9 cellular contexts compared by ENCODE assay signal in the genomic region with DNA sequence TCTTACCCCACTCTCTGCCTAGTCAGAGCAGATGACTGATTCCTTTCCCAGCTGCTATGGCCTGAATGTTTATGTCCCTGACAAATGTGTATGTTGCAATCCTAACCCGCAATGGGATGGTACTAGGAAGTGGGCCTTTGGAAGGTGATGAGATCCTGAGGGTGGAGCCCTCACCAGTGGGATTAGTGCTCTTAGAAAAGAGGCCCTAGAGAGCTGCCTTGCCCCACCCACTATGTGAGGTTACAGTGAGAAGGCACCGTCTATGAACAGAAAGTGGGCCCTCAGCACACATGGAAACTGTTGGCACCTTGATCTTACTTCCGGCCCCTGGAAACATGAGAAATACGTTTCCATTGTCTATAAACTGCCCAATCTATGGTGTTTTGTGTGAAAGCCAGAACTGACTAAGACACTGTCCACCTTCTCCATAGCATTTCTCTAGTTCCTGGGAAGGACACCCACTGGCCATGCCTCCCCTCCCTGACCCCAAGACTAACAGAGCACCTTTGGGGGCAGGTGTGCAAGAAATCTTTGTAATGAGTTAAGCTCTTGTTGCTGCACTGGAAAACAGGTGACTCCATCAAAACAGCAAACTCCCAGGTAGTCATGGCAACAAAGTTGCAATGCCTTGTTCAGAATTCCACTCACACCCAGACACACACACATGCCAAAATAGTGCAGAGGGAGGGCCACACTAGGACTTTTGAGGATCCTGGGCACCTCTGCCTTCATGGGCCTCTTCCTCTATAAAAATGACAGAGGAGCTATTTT. TPM values are rescaled to one million over a fixed set of nuclear protein-coding genes. Genes with fewer than 3 reads are reported as not detected.
DNase-seq lines count a peak whose midpoint lies in the region; ATAC-seq lines count a peak whose summit lies in the region.
"Had no signal": no experiment of that assay in that cellular context is flagged by ENCODE, and none has a peak within 500 bp of the region (broad histone marks: within the 10 kb centered on the region; RNA-seq: fewer than 3 reads in every experiment).

No MANE protein-coding gene starts in this region.

- H3K4me1 Mint-ChIP-seq in activated naive CD8-positive, alpha-beta T cell treated with anti-CD3 and anti-CD28 coated beads for 36 hours = peaks cover 17% of the 10 kb centered on the region
- peaks cover 13 to 22% (median 18%) of the 10 kb centered on the region in 7 donors for H3K4me1 Mint-ChIP-seq in naive thymus-derived CD4-positive, alpha-beta T cell

- H3K27me3 ChIP-seq in naive thymus-derived CD4-positive, alpha-beta T cell (ENCODE audit: control insufficient read depth in 2 of 2, insufficient read depth in 2 of 2, low read length in 2 of 2) = no peaks in the 10 kb centered on the region

- ATAC-seq in activated CD4-positive, CD25-positive, alpha-beta regulatory T cell treated with anti-CD3 and anti-CD28 coated beads, Interleukin-2, amount 50 U/mL, for 24 hours = peak; percentile 71 to 72
- peak; percentile 73 for ATAC-seq in naive thymus-derived CD4-positive, alpha-beta T cell
- ATAC-seq in HG03469 (IDR thresholded peaks at IDR 0.05; ENCODE audit: unreplicated experiment) = no peak
- no peak for ATAC-seq in HG03342 (IDR thresholded peaks at IDR 0.05; ENCODE audit: unreplicated experiment)

- no peaks in the 10 kb centered on the region for H3K9me3 ChIP-seq in naive thymus-derived CD4-positive, alpha-beta T cell (ENCODE audit: control insufficient read depth in 2 of 3, low read length in 3 of 3)

- no peaks in the 10 kb centered on the region for H3K36me3 Mint-ChIP-seq in activated naive CD8-positive, alpha-beta T cell treated with anti-CD3 and anti-CD28 coated beads for 36 hours
- H3K36me3 Mint-ChIP-seq in naive thymus-derived CD4-positive, alpha-beta T cell = peaks cover 0 to 1% (median 0%) of the 10 kb centered on the region in 5 donors

- no peak for DNase-seq in activated CD4-positive, CD25-positive, alpha-beta regulatory T cell treated with anti-CD3 and anti-CD28 coated beads, Interleukin-2, amount 50 U/mL, for 72 hours
- DNase-seq in NCI-H2196 treated with DMSO at 0.1 percent for 48 hours (lab: John Stamatoyannopoulos, UW; ENCODE audit: unreplicated experiment) (peak; percentile 9), G401 (ENCODE audit: low spot score) (no peak)
- DNase-seq in activated naive CD8-positive, alpha-beta T cell treated with anti-CD3 and anti-CD28 coated beads for 36 hours = peak; percentile 20
- peak in 8 of 9 donors; percentile 14 to 54 (median 28) for DNase-seq in naive thymus-derived CD4-positive, alpha-beta T cell

- H3K4me3 ChIP-seq in naive thymus-derived CD4-positive, alpha-beta T cell (ENCODE audit: low read length) = no peak overlapping the region

- peaks cover 2% of the 10 kb centered on the region for H3K9me3 Mint-ChIP-seq in activated naive CD8-positive, alpha-beta T cell treated with anti-CD3 and anti-CD28 coated beads for 36 hours
- peaks cover 0 to 3% (median 0%) of the 10 kb centered on the region in 11 donors for H3K9me3 Mint-ChIP-seq in naive thymus-derived CD4-positive, alpha-beta T cell

- H3K27ac Mint-ChIP-seq in activated naive CD8-positive, alpha-beta T cell treated with anti-CD3 and anti-CD28 coated beads for 36 hours = peak overlapping the region; percentile 79
- H3K27ac Mint-ChIP-seq in naive thymus-derived CD4-positive, alpha-beta T cell = peak overlapping the region in 7 of 9 donors; percentile 61 to 95 (median 83)
- H3K27ac Mint-ChIP-seq: B cell had no signal

- intact Hi-C loops in naive thymus-derived CD4-positive, alpha-beta T cell (cut with micrococcal nuclease) = loop anchor here (1.0 to 5.0 kb wide), 5 partner anchors 51 to 1288 kb away; partner anchors contain the start of genes PNRC1 (in 2 of the 2), MAP3K7 (in 1 of the 2) and UBE2J1 (in 1 of the 2)

- peaks cover 16 to 17% of the 10 kb centered on the region in 2 donors for H3K4me1 ChIP-seq in naive thymus-derived CD4-positive, alpha-beta T cell (ENCODE audit: control insufficient read depth in 2 of 2, insufficient read depth in 2 of 2, low read length in 2 of 2)

- no peaks in the 10 kb centered on the region for H3K36me3 ChIP-seq in naive thymus-derived CD4-positive, alpha-beta T cell (ENCODE audit: control insufficient read depth in 2 of 3, insufficient read depth in 3 of 3, low read length in 3 of 3)

- CTCF ChIA-PET in naive thymus-derived CD4-positive, alpha-beta T cell (lab: Charles Lee) = no interaction called here

- no peak overlapping the region for H3K27ac ChIP-seq in naive thymus-derived CD4-positive, alpha-beta T cell (ENCODE audit: low read depth, low read length)

- no peaks in the 10 kb centered on the region for H3K27me3 Mint-ChIP-seq in activated naive CD8-positive, alpha-beta T cell treated with anti-CD3 and anti-CD28 coated beads for 36 hours
- H3K27me3 Mint-ChIP-seq in naive thymus-derived CD4-positive, alpha-beta T cell = no peaks in the 10 kb centered on the region
- H3K27me3 Mint-ChIP-seq: B cell had no signal

- in situ Hi-C loops in G401 (cut with HindIII; ENCODE audit: low sequenced_read_pairs) = no loop called here

- no peak overlapping the region for H3K4me3 Mint-ChIP-seq in activated naive CD8-positive, alpha-beta T cell treated with anti-CD3 and anti-CD28 coated beads for 36 hours
- H3K4me3 Mint-ChIP-seq in naive thymus-derived CD4-positive, alpha-beta T cell = peak overlapping the region in 6 of 10 donors; percentile 4 to 60 (median 27)

- POLR2A ChIA-PET in naive thymus-derived CD4-positive, alpha-beta T cell (lab: Charles Lee) = interaction anchor here (0.6 to 0.7 kb wide), 2 partner anchors 34 to 218 kb away, joined by 3 read pairs; partner anchors contain the start of gene PNRC1

RNA-seq across cellular contexts. Expression of gene GABRR2, which starts 16.2 kb away (rescaled TPM):
- under 1 TPM in 1 of 2 experiments, not detected in 1; 0.12 TPM for total RNA-seq in activated naive CD8-positive, alpha-beta T cell treated with anti-CD3 and anti-CD28 coated beads for 36 hours
- total RNA-seq in naive thymus-derived CD4-positive, alpha-beta T cell = 1 to 10 TPM in 3 of 5 experiments, under 1 TPM in 2; 0.40 to 1.9 (median 1.5) TPM
- not detected for polyA plus RNA-seq in naive thymus-derived CD4-positive, alpha-beta T cell
- total RNA-seq in G401 (2014; rRNA removed; shearing (Covaris generic)) = not detected in 2 replicates

RNA-seq across cellular contexts. Expression of gene UBE2J1, which starts 53.7 kb away (rescaled TPM):
- total RNA-seq in activated naive CD8-positive, alpha-beta T cell treated with anti-CD3 and anti-CD28 coated beads for 36 hours = 10 to 100 TPM; 28.8 to 29.0 TPM
- 10 to 100 TPM; 18.8 to 47.7 (median 27.7) TPM for total RNA-seq in naive thymus-derived CD4-positive, alpha-beta T cell
- polyA plus RNA-seq in naive thymus-derived CD4-positive, alpha-beta T cell = 10 to 100 TPM; 25.1 to 33.8 TPM
- 43.8 and 60.2 TPM in 2 replicates for total RNA-seq in G401 (2014; rRNA removed; shearing (Covaris generic))

Comparison
In these comparisons a context has a peak if more than half of its experiments do, and no peak if none do; other contexts are left out.
1. ATAC-seq: peak in activated CD4-positive, CD25-positive, alpha-beta regulatory T cell treated with anti-CD3 and anti-CD28 coated beads, Interleukin-2, amount 50 U/mL, for 24 hours (2 of 2) and naive thymus-derived CD4-positive, alpha-beta T cell (single experiment); none in HG03469 (single experiment) and HG03342 (single experiment).
2. DNase-seq: peak in NCI-H2196 treated with DMSO at 0.1 percent for 48 hours (single experiment), activated naive CD8-positive, alpha-beta T cell treated with anti-CD3 and anti-CD28 coated beads for 36 hours (single experiment) and naive thymus-derived CD4-positive, alpha-beta T cell (8 of 9); none in activated CD4-positive, CD25-positive, alpha-beta regulatory T cell treated with anti-CD3 and anti-CD28 coated beads, Interleukin-2, amount 50 U/mL, for 72 hours (single experiment) and G401 (single experiment).